8 cellular contexts compared by ENCODE assay signal in genomic region chr20:36460648-36461599, GRCh38.
DNase-seq lines count a peak whose midpoint lies in the region; ATAC-seq and TF ChIP-seq lines count a peak whose summit lies in the region.

No MANE protein-coding gene starts in this region.

- H3K4me3 Mint-ChIP-seq in HFFc6, result peak overlapping the region; percentile 65
- peak overlapping the region; percentile 51 for H3K4me3 Mint-ChIP-seq in glutamatergic neuron (ENCODE audit: unreplicated experiment)
- H3K4me3 Mint-ChIP-seq in osteocyte (ENCODE audit: unreplicated experiment), result peak overlapping the region; percentile 65

- intact Hi-C loops in testis (cut with DNase I; ENCODE audit: low total_unique reads), result loop anchor here (5.0 kb wide), 1 partner anchor 81 kb away; the partner anchor contains the start of gene MYL9

- no peaks in the 10 kb centered on the region for H3K9me3 ChIP-seq in testis

- no peaks in the 10 kb centered on the region for H3K27me3 ChIP-seq in testis

- TF ChIP-seq POLR2A in testis (IDR thresholded peaks at IDR 0.05), result peak; percentile 94

- H3K27me3 Mint-ChIP-seq in HFFc6 (ENCODE audit: insufficient read depth), result no peaks in the 10 kb centered on the region; the same call in none of the 2 replicates
- H3K27me3 Mint-ChIP-seq in glutamatergic neuron (ENCODE audit: unreplicated experiment), result peaks cover 6% of the 10 kb centered on the region
- H3K27me3 Mint-ChIP-seq in osteocyte (ENCODE audit: unreplicated experiment), result no peaks in the 10 kb centered on the region

- peak; percentile 44 for ATAC-seq in SK-N-SH treated with all-trans-retinoic acid at 6 μM for 48 hours
- ATAC-seq in activated naive CD4-positive, alpha-beta T cell treated with anti-CD3 and anti-CD28 coated beads, Interleukin-2, amount 50 U/mL, for 72 hours, result peak; percentile 65 to 83

- H3K4me3 ChIP-seq in GM08714 (ENCODE audit: low read length) (peak overlapping the region; percentile 39; the same call in 1 of the 2 replicates), testis (peak overlapping the region; percentile 71 to 82)

- peak overlapping the region; percentile 36 to 85 for H3K27ac ChIP-seq in testis

- no peaks in the 10 kb centered on the region for H3K36me3 ChIP-seq in testis (ENCODE audit: low read depth, missing control alignments)

- H3K4me1 Mint-ChIP-seq in HFFc6 (ENCODE audit: low read depth) (peaks cover 33% of the 10 kb centered on the region), glutamatergic neuron (ENCODE audit: low read depth, unreplicated experiment) (peaks cover 8% of the 10 kb centered on the region), osteocyte (ENCODE audit: unreplicated experiment) (peaks cover 37% of the 10 kb centered on the region)

- H3K36me3 Mint-ChIP-seq in HFFc6 (ENCODE audit: low read depth), result no peaks in the 10 kb centered on the region
- H3K36me3 Mint-ChIP-seq in activated naive CD4-positive, alpha-beta T cell treated with anti-CD3 and anti-CD28 coated beads, Interleukin-2, amount 50 U/mL, for 72 hours, result no peaks in the 10 kb centered on the region
- no peaks in the 10 kb centered on the region for H3K36me3 Mint-ChIP-seq in glutamatergic neuron (ENCODE audit: unreplicated experiment)
- H3K36me3 Mint-ChIP-seq in osteocyte (ENCODE audit: unreplicated experiment), result peaks cover 2% of the 10 kb centered on the region

- TF ChIP-seq CTCF in HFFc6 (IDR thresholded peaks at IDR 0.05), result no peak
- no peak for TF ChIP-seq CTCF in glutamatergic neuron (IDR thresholded peaks at IDR 0.05; ENCODE audit: partially characterized antibody, unreplicated experiment)
- no peak for TF ChIP-seq CTCF in osteocyte (IDR thresholded peaks at IDR 0.05)
- no peak for TF ChIP-seq CTCF in testis (IDR thresholded peaks at IDR 0.05)

- H3K27ac Mint-ChIP-seq in HFFc6, result peak overlapping the region; percentile 90
- peak overlapping the region; percentile 63 to 89 for H3K27ac Mint-ChIP-seq in activated naive CD4-positive, alpha-beta T cell treated with anti-CD3 and anti-CD28 coated beads, Interleukin-2, amount 50 U/mL, for 72 hours
- peak overlapping the region; percentile 90 for H3K27ac Mint-ChIP-seq in glutamatergic neuron (ENCODE audit: unreplicated experiment)
- H3K27ac Mint-ChIP-seq in osteocyte (ENCODE audit: unreplicated experiment), result peak overlapping the region; percentile 92

- DNase-seq in HFFc6 (peak; percentile 70), NAMALWA (ENCODE audit: low spot score) (peak; percentile 91), glutamatergic neuron (peak; percentile 93), osteocyte (ENCODE audit: extremely low spot score, unreplicated experiment) (peak; percentile 96), testis (peak; percentile 96)
- DNase-seq in activated naive CD4-positive, alpha-beta T cell treated with anti-CD3 and anti-CD28 coated beads, Interleukin-2, amount 50 U/mL, for 72 hours (ENCODE audit: low spot score in 2 of 2), result peak; percentile 83 to 86

- WGBS in testis, 2 donors, result 14 to 25% methylated on average over 17 to 42 of the region's 96 CpGs

- peaks cover 36% of the 10 kb centered on the region for H3K4me1 ChIP-seq in testis

- H3K9me3 Mint-ChIP-seq in HFFc6 (no peaks in the 10 kb centered on the region), glutamatergic neuron (ENCODE audit: unreplicated experiment) (peaks cover 18% of the 10 kb centered on the region), osteocyte (ENCODE audit: unreplicated experiment) (no peaks in the 10 kb centered on the region)
- H3K9me3 Mint-ChIP-seq in activated naive CD4-positive, alpha-beta T cell treated with anti-CD3 and anti-CD28 coated beads, Interleukin-2, amount 50 U/mL, for 72 hours, result no peaks in the 10 kb centered on the region

TF ChIP-seq in SK-N-SH treated with all-trans-retinoic acid at 6 μM for 48 hours, 23 proteins besides CTCF, POLR2A, EP300 and RAD21:
- TF ChIP-seq TSHZ2 (CRISPR knock-in tag; IDR thresholded peaks at IDR 0.05), result 0 out of 2 replicates have a peak, but pooled peaks have one; percentile 54
- no peak for TF ChIP-seq ISL1 (CRISPR knock-in tag; IDR thresholded peaks at IDR 0.05)
- 0 out of 2 replicates have a peak, but pooled peaks have one; percentile 46 for TF ChIP-seq PATZ1 (CRISPR knock-in tag; IDR thresholded peaks at IDR 0.05; ENCODE audit: borderline replicate concordance)
- TF ChIP-seq POU6F1 (CRISPR knock-in tag; IDR thresholded peaks at IDR 0.05; ENCODE audit: borderline replicate concordance, low read depth), result no peak
- TF ChIP-seq ESRRG (CRISPR knock-in tag; IDR thresholded peaks at IDR 0.05), result no peak

Comparison
In these comparisons a context has a peak if more than half of its experiments do, and no peak if none do; other contexts are left out.
1. Peak in every context shown above with its lines: DNase-seq, ATAC-seq, H3K4me3 ChIP-seq and H3K27ac ChIP-seq.